In the genomic region with DNA sequence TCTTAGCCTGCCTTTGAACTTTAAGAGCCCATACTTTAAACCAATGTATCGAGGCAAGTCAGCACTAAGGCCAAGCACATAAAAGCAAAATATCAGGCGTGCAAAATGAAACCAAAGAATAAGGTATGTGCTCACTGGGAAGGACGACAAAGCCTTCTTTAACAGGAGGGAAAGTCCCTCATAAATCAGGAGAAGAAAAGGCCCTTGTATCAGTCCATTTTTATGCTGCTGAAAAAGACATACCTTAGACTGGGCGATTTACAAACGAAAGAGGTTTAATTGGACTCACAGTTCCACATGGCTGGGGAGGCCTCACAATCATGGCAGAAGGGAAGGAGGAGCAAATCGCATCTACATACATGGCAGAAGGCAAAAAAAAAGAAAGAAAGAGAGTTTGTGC, we compare ENCODE assay signal across 23 cellular contexts.
DNase-seq lines count a peak whose midpoint lies in the region; ATAC-seq, FAIRE-seq and TF ChIP-seq lines count a peak whose summit lies in the region.
"Had no signal": no experiment of that assay in that cellular context is flagged by ENCODE, and none has a peak within 500 bp of the region (broad histone marks: within the 10 kb centered on the region; RNA-seq: fewer than 3 reads in every experiment).

No MANE protein-coding gene starts in this region.

- H3K4me1 ChIP-seq in K562 (replicated peaks in 1 of 2; ENCODE audit: control insufficient read depth in 2 of 2, insufficient read depth in 2 of 2, low read length in 2 of 2) (peaks cover 0 to 6% of the 10 kb centered on the region in 2 experiments; a peak in 1 of 5 replicates), mucosa of descending colon (ENCODE audit: low read depth) (no peaks in the 10 kb centered on the region)
- H3K4me1 ChIP-seq: A549 had no signal

- in situ Hi-C loops in K562 (cut with MboI), result no loop called here

- TF ChIP-seq CTCF in K562 (IDR thresholded peaks at IDR 0.05 in 2 of 3, conservative IDR thresholded peaks at IDR 0.05 in 1 of 3; ENCODE audit: insufficient read depth in 2 of 3, low read depth in 1 of 3, low read length in 3 of 3) (no peak), mucosa of descending colon (IDR thresholded peaks at IDR 0.05) (no peak), WTC11 (IDR thresholded peaks at IDR 0.05) (no peak)

- peak overlapping the region; percentile 20 for H3K4me2 ChIP-seq in K562 (ENCODE audit: insufficient read depth, low read length)
- H3K4me2 ChIP-seq: A549 had no signal

- peak; percentile 48 for DNase-seq in A172 (ENCODE audit: low spot score)
- peak; percentile 29 for DNase-seq in NCI-H69 (lab: John Stamatoyannopoulos, UW)
- DNase-seq in K562 (ENCODE audit: extremely low read depth in 1 of 4, low spot score in 3 of 4), result no peak
- no peak for DNase-seq in mucosa of descending colon
- no peak for DNase-seq in activated T-cell treated with anti-CD3 and anti-CD28 coated beads, Interleukin-2, amount 50 U/mL, for 72 hours
- no peak for DNase-seq in WTC11 (ENCODE audit: low spot score)
- no peak for DNase-seq in stimulated activated CD4-positive, alpha-beta T cell treated with anti-CD3 and anti-CD28 coated beads, Interleukin-15, amount 100 ng/mL, for 24 hours
- DNase-seq: EL, GF-D8, MM.1S, NCI-H1092, NCI-H146, NCI-H2029 treated with DMSO at 0.1 percent for 48 hours, NCI-H2171, NCI-H524 treated with DMSO at 0.1 percent for 48 hours, RPMI8226, SHP77 had no signal

- H3K27me3 Mint-ChIP-seq in activated T-cell treated with anti-CD3 and anti-CD28 coated beads, Interleukin-2, amount 50 U/mL, for 72 hours (ENCODE audit: low read depth), result peaks cover 16% of the 10 kb centered on the region
- H3K27me3 Mint-ChIP-seq in WTC11 (ENCODE audit: low read depth), result peaks cover 3% of the 10 kb centered on the region; the same call in 1 of the 2 replicates

- no peak overlapping the region for H3K27ac Mint-ChIP-seq in activated T-cell treated with anti-CD3 and anti-CD28 coated beads, Interleukin-2, amount 50 U/mL, for 72 hours
- H3K27ac Mint-ChIP-seq in WTC11, result no peak overlapping the region
- H3K27ac Mint-ChIP-seq: B cell, CD14-positive monocyte had no signal

- H3K36me3 ChIP-seq in K562 (ENCODE audit: control insufficient read depth, insufficient read depth, low read length) (no peaks in the 10 kb centered on the region), mucosa of descending colon (ENCODE audit: low read depth) (no peaks in the 10 kb centered on the region)

- H3K4me3 ChIP-seq in K562, result no peak overlapping the region
- no peak overlapping the region for H3K4me3 ChIP-seq in mucosa of descending colon
- H3K4me3 ChIP-seq: A549, SK-N-MC had no signal

- H4K20me1 ChIP-seq in K562 (replicated peaks; ENCODE audit: control insufficient read depth, insufficient read depth, low read length), result peaks cover 11% of the 10 kb centered on the region

- H3K9me3 Mint-ChIP-seq in activated T-cell treated with anti-CD3 and anti-CD28 coated beads, Interleukin-2, amount 50 U/mL, for 72 hours, result no peaks in the 10 kb centered on the region
- H3K9me3 Mint-ChIP-seq in WTC11, result no peaks in the 10 kb centered on the region

- no peak overlapping the region for H3K27ac ChIP-seq in K562 (ENCODE audit: extremely low read depth, low read depth, low read length)
- H3K27ac ChIP-seq: A549, SK-N-MC had no signal

- POLR2A ChIA-PET in K562 (lab: Yijun Ruan, JAX) (interaction anchor here (0.6 kb wide), 2 partner anchors 215 to 667 kb away, joined by 3 read pairs; no protein-coding TSS in a partner anchor), WTC11 (lab: Charles Lee) (no interaction called here)

- no peaks in the 10 kb centered on the region for H3K9me3 ChIP-seq in K562 (replicated peaks; ENCODE audit: control insufficient read depth, insufficient read depth, low read depth, low read length)
- H3K9me3 ChIP-seq in mucosa of descending colon, result no peaks in the 10 kb centered on the region
- H3K9me3 ChIP-seq: A549 had no signal

- H3K4me1 Mint-ChIP-seq in activated T-cell treated with anti-CD3 and anti-CD28 coated beads, Interleukin-2, amount 50 U/mL, for 72 hours (ENCODE audit: low read depth), result no peaks in the 10 kb centered on the region
- no peaks in the 10 kb centered on the region for H3K4me1 Mint-ChIP-seq in WTC11
- H3K4me1 Mint-ChIP-seq: B cell, CD14-positive monocyte had no signal

- ATAC-seq in K562 (peak; percentile 41; the same call in 2 of the 3 replicates), mucosa of descending colon (peak; percentile 31), GM18858 (IDR thresholded peaks at IDR 0.05; ENCODE audit: unreplicated experiment) (no peak), WTC11 (no peak)
- ATAC-seq in activated T-cell treated with anti-CD3 and anti-CD28 coated beads, Interleukin-2, amount 50 U/mL, for 72 hours (replicated peaks in 1 of 2), result no peak
- ATAC-seq: A549 had no signal

- TF ChIP-seq EP300 in K562 (IDR thresholded peaks at IDR 0.05; ENCODE audit: low read length), result no peak

- WGBS in K562 (ENCODE audit: insufficient coverage, low coverage, missing lambda C conversion rate), result 3% methylated on average over 6 of the region's 6 CpGs

- H3K27me3 ChIP-seq in K562 (ENCODE audit: control insufficient read depth in 2 of 2, insufficient read depth in 2 of 2, low read length in 2 of 2), result peaks cover 17 to 31% of the 10 kb centered on the region in 2 experiments; a peak in 4 of 5 replicates

- no peak overlapping the region for H3K4me3 Mint-ChIP-seq in activated T-cell treated with anti-CD3 and anti-CD28 coated beads, Interleukin-2, amount 50 U/mL, for 72 hours
- no peak overlapping the region for H3K4me3 Mint-ChIP-seq in WTC11
- H3K4me3 Mint-ChIP-seq: B cell had no signal

- no peak overlapping the region for H3K9ac ChIP-seq in K562 (ENCODE audit: insufficient read depth in 1 of 2, low read depth in 2 of 2, low read length in 2 of 2)

- no peaks in the 10 kb centered on the region for H3K36me3 Mint-ChIP-seq in activated T-cell treated with anti-CD3 and anti-CD28 coated beads, Interleukin-2, amount 50 U/mL, for 72 hours (ENCODE audit: insufficient read depth in 2 of 2)
- H3K36me3 Mint-ChIP-seq in WTC11, result no peaks in the 10 kb centered on the region
- H3K36me3 Mint-ChIP-seq: CD14-positive monocyte had no signal

- no peaks in the 10 kb centered on the region for H3K9me1 ChIP-seq in K562 (ENCODE audit: control insufficient read depth, insufficient read depth, low read length)

- no peak for TF ChIP-seq RAD21 in K562 (CRISPR knock-in tag; conservative IDR thresholded peaks at IDR 0.05 in 1 of 2, IDR thresholded peaks at IDR 0.05 in 1 of 2)

- CTCF ChIA-PET in K562 (lab: Yijun Ruan, JAX; ENCODE audit: low intra/inter-chr PET ratio), result no interaction called here
- CTCF ChIA-PET in WTC11 (lab: Charles Lee), result no interaction called here

- H3K79me2 ChIP-seq in K562 (ENCODE audit: control insufficient read depth, insufficient read depth, low read length), result no peaks in the 10 kb centered on the region

- no peak for TF ChIP-seq POLR2A in K562 (conservative IDR thresholded peaks at IDR 0.05)

- no TSS peak for BruUV-seq in K562 (replicated peaks; lab: Mats Ljungman, UMichigan)

- intact Hi-C loops in K562 (cut with micrococcal nuclease), result no loop called here
- intact Hi-C loops in mucosa of descending colon (cut with DNase I, micrococcal nuclease), result no loop called here

- peak; percentile 80 for FAIRE-seq in K562 (lab: Jason Lieb, UNC)
- FAIRE-seq: A549, D721Med had no signal

- H2AFZ ChIP-seq in K562 (ENCODE audit: low read depth, low read length), result peak overlapping the region; percentile 74

TF ChIP-seq in K562, 482 proteins besides CTCF, POLR2A, EP300 and RAD21:
- no peak for TF ChIP-seq JUN (IDR thresholded peaks at IDR 0.05; ENCODE audit: borderline replicate concordance, low read depth, low read length)
- TF ChIP-seq JUN (CRISPR knock-in tag; IDR thresholded peaks at IDR 0.05; ENCODE audit: borderline replicate concordance), result no peak
- no peak for TF ChIP-seq KDM1A (IDR thresholded peaks at IDR 0.05)
- no peak for TF ChIP-seq ZNF551 (CRISPR knock-in tag; IDR thresholded peaks at IDR 0.05)
- TF ChIP-seq PYGO2 (tag; IDR thresholded peaks at IDR 0.05), result no peak
- no peak for TF ChIP-seq GABPA (tag; conservative IDR thresholded peaks at IDR 0.05; ENCODE audit: low read depth)
- no peak for TF ChIP-seq RHOXF2B (CRISPR knock-in tag; conservative IDR thresholded peaks at IDR 0.05)

TF ChIP-seq in WTC11, 78 proteins besides CTCF, POLR2A, EP300 and RAD21 (continues in another document):
- TF ChIP-seq EMX1 (CRISPR knock-in tag; IDR thresholded peaks at IDR 0.05), result no peak
- TF ChIP-seq, protein P1, sequence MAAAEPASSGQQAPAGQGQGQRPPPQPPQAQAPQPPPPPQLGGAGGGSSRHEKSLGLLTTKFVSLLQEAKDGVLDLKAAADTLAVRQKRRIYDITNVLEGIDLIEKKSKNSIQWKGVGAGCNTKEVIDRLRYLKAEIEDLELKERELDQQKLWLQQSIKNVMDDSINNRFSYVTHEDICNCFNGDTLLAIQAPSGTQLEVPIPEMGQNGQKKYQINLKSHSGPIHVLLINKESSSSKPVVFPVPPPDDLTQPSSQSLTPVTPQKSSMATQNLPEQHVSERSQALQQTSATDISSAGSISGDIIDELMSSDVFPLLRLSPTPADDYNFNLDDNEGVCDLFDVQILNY (CRISPR knock-in tag; IDR thresholded peaks at IDR 0.05), result no peak
- no peak for TF ChIP-seq JAZF1 (CRISPR knock-in tag; IDR thresholded peaks at IDR 0.05)
- no peak for TF ChIP-seq CBFB (CRISPR knock-in tag; IDR thresholded peaks at IDR 0.05; ENCODE audit: low read depth)
- TF ChIP-seq, protein P2, sequence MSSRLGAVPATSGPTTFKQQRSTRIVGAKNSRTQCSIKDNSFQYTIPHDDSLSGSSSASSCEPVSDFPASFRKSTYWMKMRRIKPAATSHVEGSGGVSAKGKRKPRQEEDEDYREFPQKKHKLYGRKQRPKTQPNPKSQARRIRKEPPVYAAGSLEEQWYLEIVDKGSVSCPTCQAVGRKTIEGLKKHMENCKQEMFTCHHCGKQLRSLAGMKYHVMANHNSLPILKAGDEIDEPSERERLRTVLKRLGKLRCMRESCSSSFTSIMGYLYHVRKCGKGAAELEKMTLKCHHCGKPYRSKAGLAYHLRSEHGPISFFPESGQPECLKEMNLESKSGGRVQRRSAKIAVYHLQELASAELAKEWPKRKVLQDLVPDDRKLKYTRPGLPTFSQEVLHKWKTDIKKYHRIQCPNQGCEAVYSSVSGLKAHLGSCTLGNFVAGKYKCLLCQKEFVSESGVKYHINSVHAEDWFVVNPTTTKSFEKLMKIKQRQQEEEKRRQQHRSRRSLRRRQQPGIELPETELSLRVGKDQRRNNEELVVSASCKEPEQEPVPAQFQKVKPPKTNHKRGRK (CRISPR knock-in tag; IDR thresholded peaks at IDR 0.05; ENCODE audit: borderline replicate concordance), result no peak
- TF ChIP-seq SOX15 (CRISPR knock-in tag; IDR thresholded peaks at IDR 0.05), result no peak
- TF ChIP-seq FOXP1 (CRISPR knock-in tag; IDR thresholded peaks at IDR 0.05; ENCODE audit: borderline replicate concordance), result no peak
- no peak for TF ChIP-seq TP53 (CRISPR knock-in tag; IDR thresholded peaks at IDR 0.05)
- no peak for TF ChIP-seq ESRRA (CRISPR knock-in tag; IDR thresholded peaks at IDR 0.05; ENCODE audit: borderline replicate concordance)

Comparison
In these comparisons a context has a peak if more than half of its experiments do, and no peak if none do; other contexts are left out.
1. DNase-seq: peak in A172 (single experiment) and NCI-H69 (single experiment); none in K562 (0 of 4), mucosa of descending colon (0 of 3), activated T-cell treated with anti-CD3 and anti-CD28 coated beads, Interleukin-2, amount 50 U/mL, for 72 hours (0 of 2), WTC11 (single experiment) and stimulated activated CD4-positive, alpha-beta T cell treated with anti-CD3 and anti-CD28 coated beads, Interleukin-15, amount 100 ng/mL, for 24 hours (single experiment).
2. ATAC-seq: peak in K562 (single experiment) and mucosa of descending colon (single experiment); none in activated T-cell treated with anti-CD3 and anti-CD28 coated beads, Interleukin-2, amount 50 U/mL, for 72 hours (0 of 2), GM18858 (single experiment) and WTC11 (single experiment).